Comparison of ENCODE assay signal across 8 cellular contexts in genomic region chr19:17390665-17391370, GRCh38. TPM values are rescaled to one million over a fixed set of nuclear protein-coding genes. Genes with fewer than 3 reads are reported as not detected.
DNase-seq lines count a peak whose midpoint lies in the region; ATAC-seq and TF ChIP-seq lines count a peak whose summit lies in the region.

No MANE protein-coding gene starts in this region.

- TF ChIP-seq CTCF in Panc1 (IDR thresholded peaks at IDR 0.05) (peak; percentile 86), fibroblast of pulmonary artery (IDR thresholded peaks at IDR 0.05; ENCODE audit: low read length, missing control alignments) (peak; percentile 31), nephron progenitor cell (IDR thresholded peaks at IDR 0.05) (peak; percentile 50)

- no peaks in the 10 kb centered on the region for H3K27me3 ChIP-seq in Panc1 (ENCODE audit: control insufficient read depth, insufficient read depth, low read length)

- H3K27me3 Mint-ChIP-seq in activated T-helper 1 cell treated with anti-CD3 and anti-CD28 coated beads, Interleukin-12 subunit alpha, Interleukin-12 subunit beta, Interleukin-2, Interleukin-4 antibody, amounts not matched to agents 30 ng/mL and 10 ng/mL and 1 ng/mL, durations not matched to agents 14 hours and 24 hours and 36 hours (ENCODE audit: insufficient read depth), result peaks cover 21% of the 10 kb centered on the region
- peaks cover 26% of the 10 kb centered on the region for H3K27me3 Mint-ChIP-seq in nephron progenitor cell (ENCODE audit: low read depth, poor library complexity)

- H3K4me3 Mint-ChIP-seq in activated T-helper 1 cell treated with anti-CD3 and anti-CD28 coated beads, Interleukin-12 subunit alpha, Interleukin-12 subunit beta, Interleukin-2, Interleukin-4 antibody, amounts not matched to agents 30 ng/mL and 10 ng/mL and 1 ng/mL, durations not matched to agents 14 hours and 24 hours and 36 hours, result peak overlapping the region; percentile 90
- peak overlapping the region; percentile 95 for H3K4me3 Mint-ChIP-seq in nephron progenitor cell

- peak overlapping the region; percentile 70 for H3K4me3 ChIP-seq in Jurkat, Clone E6-1 (ENCODE audit: low read length)
- H3K4me3 ChIP-seq in Panc1 (ENCODE audit: low read depth in 2 of 2, low read length in 2 of 2) (peak overlapping the region; percentile 63 to 75), fibroblast of pulmonary artery (replicated peaks; ENCODE audit: low read depth, low read length) (peak overlapping the region; percentile 69)

- ATAC-seq in GM21576 (IDR thresholded peaks at IDR 0.05; ENCODE audit: unreplicated experiment), result peak; percentile 83
- ATAC-seq in Panc1, result peak; percentile 99

- H3K27ac ChIP-seq in Panc1 (ENCODE audit: low read length), result no peak overlapping the region

- H3K4me1 Mint-ChIP-seq in activated T-helper 1 cell treated with anti-CD3 and anti-CD28 coated beads, Interleukin-12 subunit alpha, Interleukin-12 subunit beta, Interleukin-2, Interleukin-4 antibody, amounts not matched to agents 30 ng/mL and 10 ng/mL and 1 ng/mL, durations not matched to agents 14 hours and 24 hours and 36 hours (ENCODE audit: low read depth), result peaks cover 20% of the 10 kb centered on the region
- peaks cover 23% of the 10 kb centered on the region for H3K4me1 Mint-ChIP-seq in nephron progenitor cell

- H3K9me3 ChIP-seq in Panc1 (ENCODE audit: control insufficient read depth, insufficient read depth, low read depth, low read length), result no peaks in the 10 kb centered on the region; the same call in 1 of the 2 replicates

- DNase-seq in DMS53 treated with DMSO at 0.1 percent for 48 hours (lab: John Stamatoyannopoulos, UW; ENCODE audit: unreplicated experiment) (peak; percentile 16), Panc1 (ENCODE audit: low read depth, low spot score) (no peak), fibroblast of pulmonary artery (ENCODE audit: low read depth) (peak; percentile 92), nephron progenitor cell (peak; percentile 98)
- peak; percentile 88 for DNase-seq in Jurkat, Clone E6-1 (ENCODE audit: low read depth, low spot score)
- DNase-seq in activated T-helper 1 cell treated with anti-CD3 and anti-CD28 coated beads, Interleukin-12 subunit alpha, Interleukin-12 subunit beta, Interleukin-2, Interleukin-4 antibody, amounts not matched to agents 30 ng/mL and 10 ng/mL and 1 ng/mL, durations not matched to agents 14 hours and 24 hours and 36 hours (ENCODE audit: low spot score), result peak; percentile 88
- DNase-seq in stimulated activated naive CD4-positive, alpha-beta T cell treated with Interleukin-2 at 50 U/mL for 16 hours (lab: John Stamatoyannopoulos, UW), result peak; percentile 92

- H3K4me1 ChIP-seq in Panc1 (ENCODE audit: control insufficient read depth, insufficient read depth, low read length), result peaks cover 5% of the 10 kb centered on the region

- H3K36me3 Mint-ChIP-seq in activated T-helper 1 cell treated with anti-CD3 and anti-CD28 coated beads, Interleukin-12 subunit alpha, Interleukin-12 subunit beta, Interleukin-2, Interleukin-4 antibody, amounts not matched to agents 30 ng/mL and 10 ng/mL and 1 ng/mL, durations not matched to agents 14 hours and 24 hours and 36 hours (ENCODE audit: low read depth), result no peaks in the 10 kb centered on the region
- H3K36me3 Mint-ChIP-seq in nephron progenitor cell (ENCODE audit: low read depth), result peaks cover 9% of the 10 kb centered on the region

- H3K36me3 ChIP-seq in Panc1 (ENCODE audit: control insufficient read depth, insufficient read depth, low read length), result no peaks in the 10 kb centered on the region

- POLR2A ChIA-PET in Panc1 (lab: Charles Lee), result no interaction called here

- in situ Hi-C loops in Panc1 (cut with HindIII; ENCODE audit: low pct_unique_long_range_greater_than_20kb, low sequenced_read_pairs), result no loop called here

- CTCF ChIA-PET in Panc1 (lab: Charles Lee), result interaction anchor here (0.6 to 2.1 kb wide), 3 partner anchors 40 to 98 kb away, joined by 3 to 10 read pairs (median 3); no protein-coding TSS in a partner anchor

- no TSS peak for BruUV-seq in Panc1 (replicated peaks; lab: Mats Ljungman, UMichigan)

- intact Hi-C loops in Panc1 (cut with micrococcal nuclease; ENCODE audit: unreplicated experiment), result loop anchor here (10.0 kb wide), 1 partner anchor 74 kb away; the partner anchor contains the start of gene NXNL1
- intact Hi-C loops in activated T-helper 1 cell treated with anti-CD3 and anti-CD28 coated beads, Interleukin-12 subunit alpha, Interleukin-12 subunit beta, Interleukin-2, Interleukin-4 antibody, amounts not matched to agents 30 ng/mL and 10 ng/mL and 1 ng/mL, durations not matched to agents 14 hours and 24 hours and 36 hours (cut with micrococcal nuclease), result loop anchor here (1.0 kb wide), 5 partner anchors 12 to 124 kb away; partner anchors contain the start of genes BABAM1 and MVB12A

- peak overlapping the region; percentile 29 for H3K27ac Mint-ChIP-seq in activated T-helper 1 cell treated with anti-CD3 and anti-CD28 coated beads, Interleukin-12 subunit alpha, Interleukin-12 subunit beta, Interleukin-2, Interleukin-4 antibody, amounts not matched to agents 30 ng/mL and 10 ng/mL and 1 ng/mL, durations not matched to agents 14 hours and 24 hours and 36 hours
- H3K27ac Mint-ChIP-seq in nephron progenitor cell, result peak overlapping the region; percentile 95

- H3K9me3 Mint-ChIP-seq in activated T-helper 1 cell treated with anti-CD3 and anti-CD28 coated beads, Interleukin-12 subunit alpha, Interleukin-12 subunit beta, Interleukin-2, Interleukin-4 antibody, amounts not matched to agents 30 ng/mL and 10 ng/mL and 1 ng/mL, durations not matched to agents 14 hours and 24 hours and 36 hours, result peaks cover 4% of the 10 kb centered on the region
- H3K9me3 Mint-ChIP-seq in nephron progenitor cell, result peaks cover 23% of the 10 kb centered on the region

RNA-seq across cellular contexts. Expression of gene CCDC194, which starts 3.2 kb away (rescaled TPM):
- not detected for polyA plus RNA-seq in Jurkat, Clone E6-1 (2012; ENCODE audit: insufficient read depth, insufficient read length)
- total RNA-seq in Panc1 (2021; ENCODE audit: unreplicated experiment), result 0.51 TPM
- polyA plus RNA-seq in Panc1 (2012; ENCODE audit: insufficient read length), result not detected
- 1.9 and 2.6 TPM in 2 replicates for total RNA-seq in activated T-helper 1 cell treated with anti-CD3 and anti-CD28 coated beads, Interleukin-12 subunit alpha, Interleukin-12 subunit beta, Interleukin-2, Interleukin-4 antibody, amounts not matched to agents 30 ng/mL and 10 ng/mL and 1 ng/mL, durations not matched to agents 14 hours and 24 hours and 36 hours

RNA-seq across cellular contexts. Expression of gene PLVAP, which starts 13.7 kb away (rescaled TPM):
- polyA plus RNA-seq in Jurkat, Clone E6-1 (2012; ENCODE audit: insufficient read depth, insufficient read length), result not detected
- 0.08 TPM for total RNA-seq in Panc1 (2021; ENCODE audit: unreplicated experiment)
- not detected for polyA plus RNA-seq in Panc1 (2012; ENCODE audit: insufficient read length)
- 0.08 TPM in 1 of 2 replicates, not detected in the other for total RNA-seq in activated T-helper 1 cell treated with anti-CD3 and anti-CD28 coated beads, Interleukin-12 subunit alpha, Interleukin-12 subunit beta, Interleukin-2, Interleukin-4 antibody, amounts not matched to agents 30 ng/mL and 10 ng/mL and 1 ng/mL, durations not matched to agents 14 hours and 24 hours and 36 hours

RNA-seq across cellular contexts. Expression of gene BST2, which starts 14.6 kb away (rescaled TPM):
- polyA plus RNA-seq in Jurkat, Clone E6-1 (2012; ENCODE audit: insufficient read depth, insufficient read length), result not detected
- 11.8 TPM for total RNA-seq in Panc1 (2021; ENCODE audit: unreplicated experiment)
- polyA plus RNA-seq in Panc1 (2012; ENCODE audit: insufficient read length), result 6.2 TPM
- 146 and 148 TPM in 2 replicates for total RNA-seq in activated T-helper 1 cell treated with anti-CD3 and anti-CD28 coated beads, Interleukin-12 subunit alpha, Interleukin-12 subunit beta, Interleukin-2, Interleukin-4 antibody, amounts not matched to agents 30 ng/mL and 10 ng/mL and 1 ng/mL, durations not matched to agents 14 hours and 24 hours and 36 hours

RNA-seq across cellular contexts. Expression of gene MVB12A, which starts 29.0 kb away (rescaled TPM):
- 78.9 TPM for polyA plus RNA-seq in Jurkat, Clone E6-1 (2012; ENCODE audit: insufficient read depth, insufficient read length)
- 42.1 TPM for total RNA-seq in Panc1 (2021; ENCODE audit: unreplicated experiment)
- 70.2 TPM for polyA plus RNA-seq in Panc1 (2012; ENCODE audit: insufficient read length)
- 40.8 and 42.7 TPM in 2 replicates for total RNA-seq in activated T-helper 1 cell treated with anti-CD3 and anti-CD28 coated beads, Interleukin-12 subunit alpha, Interleukin-12 subunit beta, Interleukin-2, Interleukin-4 antibody, amounts not matched to agents 30 ng/mL and 10 ng/mL and 1 ng/mL, durations not matched to agents 14 hours and 24 hours and 36 hours

RNA-seq across cellular contexts. Expression of gene GTPBP3, which starts 53.5 kb away (rescaled TPM):
- polyA plus RNA-seq in Jurkat, Clone E6-1 (2012; ENCODE audit: insufficient read depth, insufficient read length), result 38.3 TPM
- total RNA-seq in Panc1 (2021; ENCODE audit: unreplicated experiment), result 35.3 TPM
- 33.2 TPM for polyA plus RNA-seq in Panc1 (2012; ENCODE audit: insufficient read length)
- 64.2 and 72.0 TPM in 2 replicates for total RNA-seq in activated T-helper 1 cell treated with anti-CD3 and anti-CD28 coated beads, Interleukin-12 subunit alpha, Interleukin-12 subunit beta, Interleukin-2, Interleukin-4 antibody, amounts not matched to agents 30 ng/mL and 10 ng/mL and 1 ng/mL, durations not matched to agents 14 hours and 24 hours and 36 hours

Comparison
In these comparisons a context has a peak if more than half of its experiments do, and no peak if none do; other contexts are left out.
1. CTCF ChIP-seq: peak in every context shown above with its lines; median percentile 86 in Panc1; 50 in nephron progenitor cell; 31 in fibroblast of pulmonary artery.
2. RNA of gene BST2, which starts 14.6 kb away (total RNA-seq): 146 to 148 TPM in activated T-helper 1 cell treated with anti-CD3 and anti-CD28 coated beads, Interleukin-12 subunit alpha, Interleukin-12 subunit beta, Interleukin-2, Interleukin-4 antibody, amounts not matched to agents 30 ng/mL and 10 ng/mL and 1 ng/mL, durations not matched to agents 14 hours and 24 hours and 36 hours; 11.8 TPM in Panc1 (single experiment); every median in the first group is over 10 times any median in the second.
3. Peak in every context shown above with its lines, with median percentiles within 50 percentile points of each other: H3K4me3 ChIP-seq.